8 cellular contexts compared by ENCODE assay signal in genomic region chr6:139375239-139376053, GRCh38. TPM values are rescaled to one million over a fixed set of nuclear protein-coding genes. Genes with fewer than 3 reads are reported as not detected.
A peak's percentile ranks its signal among the peaks of the same experiment; 100 is the strongest.
DNase-seq lines count a peak whose midpoint lies in the region; ATAC-seq lines count a peak whose summit lies in the region.

No MANE protein-coding gene starts in this region.

- peak; percentile 92 for DNase-seq in Ammon's horn (ENCODE audit: low spot score)
- peak; percentile 50 for DNase-seq in GM19238 (ENCODE audit: insufficient read length, low spot score)
- DNase-seq in NCI-H510A treated with DMSO at 0.1 percent for 48 hours (lab: John Stamatoyannopoulos, UW) = peak; percentile 78
- DNase-seq in activated CD4-positive, alpha-beta T cell treated with anti-CD3 and anti-CD28 coated beads for 36 hours = peak; percentile 90
- DNase-seq in left kidney (ENCODE audit: low read depth, low spot score) = peak; percentile 99
- DNase-seq in stimulated activated CD4-positive, alpha-beta T cell treated with anti-CD3 and anti-CD28 coated beads, Interleukin-1b, Interleukin-23, amount 100 ng/mL, for 48 hours = peak; percentile 83

- CTCF ChIA-PET in activated CD4-positive, alpha-beta T cell treated with anti-CD3 and anti-CD28 coated beads for 36 hours (lab: Charles Lee) = interaction anchor here (0.6 to 7.7 kb wide), 16 partner anchors 9 to 608 kb away, joined by 3 to 94 read pairs (median 4); partner anchors contain the start of gene TXLNB

- H3K9me3 Mint-ChIP-seq in activated CD4-positive, alpha-beta T cell treated with anti-CD3 and anti-CD28 coated beads for 36 hours (ENCODE audit: low read depth) = no peaks in the 10 kb centered on the region

- H3K4me3 Mint-ChIP-seq in activated CD4-positive, alpha-beta T cell treated with anti-CD3 and anti-CD28 coated beads for 36 hours = peak overlapping the region; percentile 99

- H3K27ac ChIP-seq in cingulate gyrus (ENCODE audit: low read depth, low read length) = peak overlapping the region; percentile 94

- H3K4me1 Mint-ChIP-seq in activated CD4-positive, alpha-beta T cell treated with anti-CD3 and anti-CD28 coated beads for 36 hours = peaks cover 33% of the 10 kb centered on the region

- peak; percentile 57 for ATAC-seq in HG03439 (IDR thresholded peaks at IDR 0.05; ENCODE audit: unreplicated experiment)
- peak; percentile 57 for ATAC-seq in activated CD4-positive, alpha-beta T cell treated with anti-CD3 and anti-CD28 coated beads for 36 hours

- intact Hi-C loops in activated CD4-positive, alpha-beta T cell treated with anti-CD3 and anti-CD28 coated beads for 36 hours (cut with DNase I, micrococcal nuclease) = loop anchor here (1.0 to 10.0 kb wide), 9 partner anchors 84 to 1549 kb away; partner anchors contain the start of genes HECA (in 1 of the 2) and TXLNB (in 1 of the 2)

- H3K27me3 Mint-ChIP-seq in activated CD4-positive, alpha-beta T cell treated with anti-CD3 and anti-CD28 coated beads for 36 hours = no peaks in the 10 kb centered on the region

- POLR2A ChIA-PET in activated CD4-positive, alpha-beta T cell treated with anti-CD3 and anti-CD28 coated beads for 36 hours (lab: Charles Lee) = interaction anchor here (0.8 to 1.9 kb wide), 6 partner anchors 113 to 602 kb away, joined by 3 to 13 read pairs (median 5); partner anchors contain the start of gene CCDC28A

- peaks cover 30% of the 10 kb centered on the region for H3K36me3 Mint-ChIP-seq in activated CD4-positive, alpha-beta T cell treated with anti-CD3 and anti-CD28 coated beads for 36 hours (ENCODE audit: low read depth)

- peak overlapping the region; percentile 97 for H3K27ac Mint-ChIP-seq in activated CD4-positive, alpha-beta T cell treated with anti-CD3 and anti-CD28 coated beads for 36 hours

RNA-seq across cellular contexts. Expression of gene CITED2, which starts 1.0 kb away (rescaled TPM):
- 10 to 100 TPM; 45.1 to 58.1 TPM for total RNA-seq in activated CD4-positive, alpha-beta T cell treated with anti-CD3 and anti-CD28 coated beads for 36 hours

Comparison
In these comparisons a context has a peak if more than half of its experiments do, and no peak if none do; other contexts are left out.
1. Peak in every context shown above with its lines: DNase-seq, ATAC-seq and H3K27ac ChIP-seq.